Comparison of ENCODE assay signal across 16 cellular contexts in genomic region chr18:1014496-1014895, GRCh38.
DNase-seq lines count a peak whose midpoint lies in the region; ATAC-seq and TF ChIP-seq lines count a peak whose summit lies in the region.
"Had no signal": no experiment of that assay in that cellular context is flagged by ENCODE, and none has a peak within 500 bp of the region (broad histone marks: within the 10 kb centered on the region; RNA-seq: fewer than 3 reads in every experiment).

No MANE protein-coding gene starts in this region.

- intact Hi-C loops in activated T-helper 2 cell treated with anti-CD3 and anti-CD28 coated beads, Interferon-gamma antibody, Interleukin-2, Interleukin-4, amounts not matched to agents 10 μg/mL and 5 μg/mL and 100 μg/mL, durations not matched to agents 14 hours and 24 hours and 36 hours (cut with micrococcal nuclease): no loop called here

- no peaks in the 10 kb centered on the region for H3K36me3 ChIP-seq in HUES6 (ENCODE audit: control insufficient read depth, insufficient read depth, low read length)

- DNase-seq in DMS 273 (lab: John Stamatoyannopoulos, UW; ENCODE audit: unreplicated experiment) (peak; percentile 84), SK-N-DZ (ENCODE audit: low spot score) (peak; percentile 92), nephron progenitor cell (peak; percentile 31), NCI-H510A treated with DMSO at 0.1 percent for 48 hours (lab: John Stamatoyannopoulos, UW) (no peak)
- no peak for DNase-seq in activated T-helper 2 cell treated with anti-CD3 and anti-CD28 coated beads, Interferon-gamma antibody, Interleukin-2, Interleukin-4, amounts not matched to agents 10 μg/mL and 5 μg/mL and 100 μg/mL, durations not matched to agents 14 hours and 24 hours and 36 hours (ENCODE audit: low spot score)
- DNase-seq: activated CD8-positive, alpha-beta memory T cell treated with anti-CD3 and anti-CD28 coated beads, Interleukin-2, amount 50 U/mL, for 48 hours; activated naive CD8-positive, alpha-beta T cell treated with anti-CD3 and anti-CD28 coated beads, Interleukin-2, amount 10 ng/mL, durations not matched to agents 7 days and 5 days; CD8-positive, alpha-beta memory T cell; hypothalamus; MV-4-11 had no signal

- H3K27ac ChIP-seq in HUES6 (ENCODE audit: low read depth, low read length): peak overlapping the region; percentile 65; the same call in 1 of the 2 replicates
- H3K27ac ChIP-seq: skin epidermis had no signal

- peaks cover 71% of the 10 kb centered on the region for H3K4me1 ChIP-seq in HUES6 (ENCODE audit: control insufficient read depth, insufficient read depth, low read length)

- peak overlapping the region; percentile 96 for H3K27ac Mint-ChIP-seq in nephron progenitor cell
- no peak overlapping the region for H3K27ac Mint-ChIP-seq in activated T-helper 2 cell treated with anti-CD3 and anti-CD28 coated beads, Interferon-gamma antibody, Interleukin-2, Interleukin-4, amounts not matched to agents 10 μg/mL and 5 μg/mL and 100 μg/mL, durations not matched to agents 14 hours and 24 hours and 36 hours
- H3K27ac Mint-ChIP-seq: activated naive CD8-positive, alpha-beta T cell treated with anti-CD3 and anti-CD28 coated beads, Interleukin-2, amount 10 ng/mL, durations not matched to agents 7 days and 5 days; CD8-positive, alpha-beta memory T cell; stimulated activated naive CD8-positive, alpha-beta T cell treated with anti-CD3 and anti-CD28 coated beads, Interleukin-15, Interleukin-2, amounts not matched to agents 100 ng/mL and 50 ng/mL, for 24 hours had no signal

- no peak overlapping the region for H3K9ac ChIP-seq in HUES6 (ENCODE audit: low read length)

- no peaks in the 10 kb centered on the region for H3K9me3 Mint-ChIP-seq in nephron progenitor cell
- H3K9me3 Mint-ChIP-seq in activated T-helper 2 cell treated with anti-CD3 and anti-CD28 coated beads, Interferon-gamma antibody, Interleukin-2, Interleukin-4, amounts not matched to agents 10 μg/mL and 5 μg/mL and 100 μg/mL, durations not matched to agents 14 hours and 24 hours and 36 hours: no peaks in the 10 kb centered on the region
- H3K9me3 Mint-ChIP-seq: activated naive CD8-positive, alpha-beta T cell treated with anti-CD3 and anti-CD28 coated beads, Interleukin-2, amount 10 ng/mL, durations not matched to agents 7 days and 5 days; CD8-positive, alpha-beta memory T cell; neural crest cell; stimulated activated naive CD8-positive, alpha-beta T cell treated with anti-CD3 and anti-CD28 coated beads, Interleukin-15, Interleukin-2, amounts not matched to agents 100 ng/mL and 50 ng/mL, for 24 hours had no signal

- H3K4me3 ChIP-seq in HUES6 (ENCODE audit: low read depth, low read length): no peak overlapping the region; the same call in 1 of the 2 replicates
- H3K4me3 ChIP-seq: skin epidermis had no signal

- H3K4me3 Mint-ChIP-seq in nephron progenitor cell: no peak overlapping the region
- no peak overlapping the region for H3K4me3 Mint-ChIP-seq in activated T-helper 2 cell treated with anti-CD3 and anti-CD28 coated beads, Interferon-gamma antibody, Interleukin-2, Interleukin-4, amounts not matched to agents 10 μg/mL and 5 μg/mL and 100 μg/mL, durations not matched to agents 14 hours and 24 hours and 36 hours (ENCODE audit: low read depth)
- H3K4me3 Mint-ChIP-seq: activated naive CD8-positive, alpha-beta T cell treated with anti-CD3 and anti-CD28 coated beads, Interleukin-2, amount 10 ng/mL, durations not matched to agents 7 days and 5 days; CD8-positive, alpha-beta memory T cell; neural crest cell; stimulated activated naive CD8-positive, alpha-beta T cell treated with anti-CD3 and anti-CD28 coated beads, Interleukin-15, Interleukin-2, amounts not matched to agents 100 ng/mL and 50 ng/mL, for 24 hours had no signal

- no peaks in the 10 kb centered on the region for H3K27me3 Mint-ChIP-seq in nephron progenitor cell (ENCODE audit: low read depth, poor library complexity)
- H3K27me3 Mint-ChIP-seq in activated T-helper 2 cell treated with anti-CD3 and anti-CD28 coated beads, Interferon-gamma antibody, Interleukin-2, Interleukin-4, amounts not matched to agents 10 μg/mL and 5 μg/mL and 100 μg/mL, durations not matched to agents 14 hours and 24 hours and 36 hours (ENCODE audit: low read depth): no peaks in the 10 kb centered on the region
- H3K27me3 Mint-ChIP-seq: activated naive CD8-positive, alpha-beta T cell treated with anti-CD3 and anti-CD28 coated beads, Interleukin-2, amount 10 ng/mL, durations not matched to agents 7 days and 5 days had no signal

- H3K27me3 ChIP-seq in HUES6 (ENCODE audit: control insufficient read depth, insufficient read depth, low read length): no peaks in the 10 kb centered on the region; the same call in 1 of the 2 replicates

- no peak for ATAC-seq in HG03571 (IDR thresholded peaks at IDR 0.05; ENCODE audit: unreplicated experiment)
- ATAC-seq: esophagus mucosa had no signal

- peaks cover 94% of the 10 kb centered on the region for H3K4me1 Mint-ChIP-seq in nephron progenitor cell
- H3K4me1 Mint-ChIP-seq in activated T-helper 2 cell treated with anti-CD3 and anti-CD28 coated beads, Interferon-gamma antibody, Interleukin-2, Interleukin-4, amounts not matched to agents 10 μg/mL and 5 μg/mL and 100 μg/mL, durations not matched to agents 14 hours and 24 hours and 36 hours (ENCODE audit: low read depth): no peaks in the 10 kb centered on the region
- H3K4me1 Mint-ChIP-seq: activated naive CD8-positive, alpha-beta T cell treated with anti-CD3 and anti-CD28 coated beads, Interleukin-2, amount 10 ng/mL, durations not matched to agents 7 days and 5 days; CD8-positive, alpha-beta memory T cell had no signal

- no peak for TF ChIP-seq CTCF in nephron progenitor cell (IDR thresholded peaks at IDR 0.05)

- H3K9me3 ChIP-seq in HUES6 (ENCODE audit: control insufficient read depth, insufficient read depth, low read depth, low read length): no peaks in the 10 kb centered on the region

- H3K36me3 Mint-ChIP-seq in nephron progenitor cell (ENCODE audit: low read depth): no peaks in the 10 kb centered on the region
- no peaks in the 10 kb centered on the region for H3K36me3 Mint-ChIP-seq in activated T-helper 2 cell treated with anti-CD3 and anti-CD28 coated beads, Interferon-gamma antibody, Interleukin-2, Interleukin-4, amounts not matched to agents 10 μg/mL and 5 μg/mL and 100 μg/mL, durations not matched to agents 14 hours and 24 hours and 36 hours (ENCODE audit: low read depth)
- H3K36me3 Mint-ChIP-seq: activated naive CD8-positive, alpha-beta T cell treated with anti-CD3 and anti-CD28 coated beads, Interleukin-2, amount 10 ng/mL, durations not matched to agents 7 days and 5 days; CD8-positive, alpha-beta memory T cell had no signal

Comparison
In these comparisons a context has a peak if more than half of its experiments do, and no peak if none do; other contexts are left out.
1. DNase-seq: peak in DMS 273 (single experiment), SK-N-DZ (single experiment) and nephron progenitor cell (single experiment); none in activated T-helper 2 cell treated with anti-CD3 and anti-CD28 coated beads, Interferon-gamma antibody, Interleukin-2, Interleukin-4, amounts not matched to agents 10 μg/mL and 5 μg/mL and 100 μg/mL, durations not matched to agents 14 hours and 24 hours and 36 hours (single experiment) and NCI-H510A treated with DMSO at 0.1 percent for 48 hours (single experiment).